10 cellular contexts compared by ENCODE assay signal in the genomic region with DNA sequence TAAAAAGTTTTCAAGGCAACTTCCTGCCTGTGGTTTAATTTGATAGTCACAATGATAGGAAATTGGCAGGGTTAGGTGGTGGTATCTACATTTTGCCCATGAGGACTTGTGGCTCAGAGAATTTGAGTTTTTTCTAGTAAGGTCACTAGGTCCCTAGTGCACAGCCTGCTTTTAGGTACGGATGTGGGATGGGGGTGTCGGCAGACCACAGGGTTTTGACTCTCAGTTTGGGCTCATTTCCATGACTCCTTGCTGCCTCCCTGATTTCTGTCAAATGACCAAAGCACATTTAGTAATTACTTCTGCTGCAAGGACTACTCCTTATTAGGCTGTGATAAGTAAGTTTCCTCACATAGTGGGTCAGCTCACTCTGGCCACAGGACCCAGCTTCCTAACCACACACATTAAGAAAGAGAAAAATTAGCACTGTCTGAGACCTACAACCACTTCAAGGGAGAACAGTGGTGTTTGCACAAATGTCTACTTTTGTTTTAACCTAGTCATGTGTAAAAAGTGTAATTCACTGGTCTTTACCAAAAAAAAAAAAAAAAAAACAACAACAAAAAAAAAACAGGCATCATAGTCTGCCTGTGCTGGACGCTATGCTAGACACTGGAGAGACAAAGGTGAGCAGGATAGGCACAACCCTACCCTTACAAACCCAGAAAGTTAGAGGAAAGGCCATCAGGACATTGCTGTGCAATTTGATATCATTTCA. TPM values are rescaled to one million over a fixed set of nuclear protein-coding genes. Genes with fewer than 3 reads are reported as not detected.
DNase-seq lines count a peak whose midpoint lies in the region; ATAC-seq and TF ChIP-seq lines count a peak whose summit lies in the region.
"Had no signal": no experiment of that assay in that cellular context is flagged by ENCODE, and none has a peak within 500 bp of the region (broad histone marks: within the 10 kb centered on the region; RNA-seq: fewer than 3 reads in every experiment).

No MANE protein-coding gene starts in this region.

- ATAC-seq in GM19395 (IDR thresholded peaks at IDR 0.05; ENCODE audit: unreplicated experiment) (peak; percentile 23), Panc1 (no peak), omental fat pad (ENCODE audit: low FRiP score) (no peak), left lung (no peak)
- ATAC-seq: K562 had no signal

- POLR2A ChIA-PET in Panc1 (lab: Charles Lee) = no interaction called here

- DNase-seq in AG10803 (ENCODE audit: low read depth) (peak; percentile 8), Panc1 (ENCODE audit: low read depth, low spot score) (no peak), dermis blood vessel endothelial cell (peak; percentile 19), mesenteric fat pad (ENCODE audit: low spot score) (no peak), omental fat pad (ENCODE audit: low spot score) (no peak), left lung (no peak), NCI-H446 treated with DMSO at 0.1 percent for 48 hours (lab: John Stamatoyannopoulos, UW) (no peak)
- DNase-seq: mammary epithelial cell had no signal

- CTCF ChIA-PET in Panc1 (lab: Charles Lee) = interaction anchor here (0.7 kb wide), 1 partner anchor 9 kb away, joined by 3 read pairs; no protein-coding TSS in a partner anchor

- H3K4me1 ChIP-seq in Panc1 (ENCODE audit: control insufficient read depth, insufficient read depth, low read length) (0 out of 2 replicates have a peak, but pooled peaks cover 2% of the 10 kb centered on the region), left lung (peaks cover 0 to 46% of the 10 kb centered on the region in 2 donors)

- H3K27me3 ChIP-seq in Panc1 (ENCODE audit: control insufficient read depth, insufficient read depth, low read length) (no peaks in the 10 kb centered on the region), left lung (peaks cover 0 to 9% of the 10 kb centered on the region in 2 donors)

- TF ChIP-seq CTCF in AG10803 (conservative IDR thresholded peaks at IDR 0.05; ENCODE audit: low read length) (no peak), Panc1 (IDR thresholded peaks at IDR 0.05) (no peak), omental fat pad (IDR thresholded peaks at IDR 0.05) (no peak), left lung (IDR thresholded peaks at IDR 0.05) (no peak)

- intact Hi-C loops in Panc1 (cut with micrococcal nuclease; ENCODE audit: unreplicated experiment) (loop anchor here (10.0 kb wide), 1 partner anchor 139 kb away; no protein-coding TSS in a partner anchor), left lung (cut with DNase I) (no loop called here)

- BruUV-seq in Panc1 (replicated peaks; lab: Mats Ljungman, UMichigan) = TSS peak; percentile 81

- in situ Hi-C loops in Panc1 (cut with HindIII; ENCODE audit: low pct_unique_long_range_greater_than_20kb, low sequenced_read_pairs) = no loop called here

- H3K36me3 ChIP-seq in Panc1 (ENCODE audit: control insufficient read depth, insufficient read depth, low read length) (no peaks in the 10 kb centered on the region), left lung (peaks cover 0 to 6% of the 10 kb centered on the region in 2 donors)

- H3K27ac ChIP-seq in Panc1 (ENCODE audit: low read length) (no peak overlapping the region), left lung (no peak overlapping the region)

- H3K4me3 ChIP-seq in AG10803 (ENCODE audit: low read length) = peak overlapping the region; percentile 8
- no peak overlapping the region for H3K4me3 ChIP-seq in Panc1 (ENCODE audit: low read depth in 2 of 2, low read length in 2 of 2)
- peak overlapping the region in 1 of 2 donors; percentile 47 for H3K4me3 ChIP-seq in left lung
- H3K4me3 ChIP-seq: K562 had no signal

- H3K9me3 ChIP-seq in Panc1 (ENCODE audit: control insufficient read depth, insufficient read depth, low read depth, low read length) (no peaks in the 10 kb centered on the region), left lung (no peaks in the 10 kb centered on the region)

RNA-seq across cellular contexts. Expression of gene MRPL39, which starts 43.7 kb away (rescaled TPM):
- total RNA-seq in Panc1 (2021; ENCODE audit: unreplicated experiment) = 24.7 TPM
- 14.1 TPM for polyA plus RNA-seq in Panc1 (2012; ENCODE audit: insufficient read length)
- 32.7 and 39.8 TPM in 2 replicates for total RNA-seq in dermis blood vessel endothelial cell
- 22.8 TPM for total RNA-seq in mesenteric fat pad
- total RNA-seq in omental fat pad = 10 to 100 TPM; 14.2 to 18.6 (median 14.9) TPM
- total RNA-seq in left lung = 10 to 100 TPM; 21.3 to 23.7 TPM

Comparison
In these comparisons a context has a peak if more than half of its experiments do, and no peak if none do; other contexts are left out.
1. DNase-seq: peak in AG10803 (single experiment) and dermis blood vessel endothelial cell (single experiment); none in Panc1 (single experiment), mesenteric fat pad (single experiment), omental fat pad (single experiment), left lung (0 of 2) and NCI-H446 treated with DMSO at 0.1 percent for 48 hours (single experiment).